ENCODE assay signal across 17 cellular contexts in the genomic region with DNA sequence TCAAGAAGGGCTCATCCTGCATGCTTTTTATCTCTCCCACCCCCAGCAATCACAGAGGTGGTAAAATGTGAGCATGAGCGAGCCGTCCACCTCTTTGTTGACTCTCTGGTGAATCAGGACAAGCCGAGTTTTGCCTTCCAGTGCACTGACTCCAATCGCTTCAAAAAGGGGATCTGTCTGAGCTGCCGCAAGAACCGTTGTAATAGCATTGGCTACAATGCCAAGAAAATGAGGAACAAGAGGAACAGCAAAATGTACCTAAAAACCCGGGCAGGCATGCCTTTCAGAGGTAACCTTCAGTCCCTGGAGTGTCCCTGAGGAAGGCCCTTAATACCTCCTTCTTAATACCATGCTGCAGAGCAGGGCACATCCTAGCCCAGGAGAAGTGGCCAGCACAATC. TPM values are rescaled to one million over a fixed set of nuclear protein-coding genes. Genes with fewer than 3 reads are reported as not detected.
"Had no signal": no experiment of that assay in that cellular context is flagged by ENCODE, and none has a peak within 500 bp of the region (broad histone marks: within the 10 kb centered on the region; RNA-seq: fewer than 3 reads in every experiment).

No MANE protein-coding gene starts in this region.

- H3K27me3 ChIP-seq: neural progenitor cell, right lobe of liver, upper lobe of left lung had no signal

- FAIRE-seq: colon, endometrium, islet of Langerhans had no signal

- H3K36me3 ChIP-seq: neural progenitor cell, upper lobe of left lung had no signal

- H3K4me3 ChIP-seq: neural progenitor cell, psoas muscle, right lobe of liver, smooth muscle cell, upper lobe of left lung had no signal

- ATAC-seq: activated CD8-positive, alpha-beta T cell treated with anti-CD3 and anti-CD28 coated beads, Interleukin-2, amount 10 ng/mL, durations not matched to agents 7 days and 5 days; activated naive CD4-positive, alpha-beta T cell treated with anti-CD3 and anti-CD28 coated beads, Interleukin-2, amount 50 U/mL, for 72 hours; psoas muscle; right lobe of liver; stimulated activated naive CD8-positive, alpha-beta T cell treated with anti-CD3 and anti-CD28 coated beads, Interleukin-15, amount 100 ng/mL, for 72 hours had no signal

- DNase-seq: activated CD4-positive, alpha-beta T cell treated with anti-CD3 and anti-CD28 coated beads for 48 hours; activated CD8-positive, alpha-beta memory T cell treated with anti-CD3 and anti-CD28 coated beads, Interleukin-2, amount 50 U/mL, for 4 hours; activated CD8-positive, alpha-beta T cell treated with anti-CD3 and anti-CD28 coated beads, Interleukin-2, amount 10 ng/mL, durations not matched to agents 7 days and 5 days; activated gamma-delta T cell; activated T-cell treated with anti-CD3 and anti-CD28 coated beads, Interleukin-2, amount 50 U/mL, for 48 hours; caudate nucleus; psoas muscle; right lobe of liver; stimulated activated naive CD8-positive, alpha-beta T cell treated with anti-CD3 and anti-CD28 coated beads, Interleukin-15, amount 100 ng/mL, for 72 hours; upper lobe of left lung had no signal

RNA-seq across cellular contexts. Expression of gene LIPG, which starts 19.5 kb away (rescaled TPM):
- total RNA-seq: osteocyte had no signal
